8 cellular contexts compared by ENCODE assay signal in the genomic region with DNA sequence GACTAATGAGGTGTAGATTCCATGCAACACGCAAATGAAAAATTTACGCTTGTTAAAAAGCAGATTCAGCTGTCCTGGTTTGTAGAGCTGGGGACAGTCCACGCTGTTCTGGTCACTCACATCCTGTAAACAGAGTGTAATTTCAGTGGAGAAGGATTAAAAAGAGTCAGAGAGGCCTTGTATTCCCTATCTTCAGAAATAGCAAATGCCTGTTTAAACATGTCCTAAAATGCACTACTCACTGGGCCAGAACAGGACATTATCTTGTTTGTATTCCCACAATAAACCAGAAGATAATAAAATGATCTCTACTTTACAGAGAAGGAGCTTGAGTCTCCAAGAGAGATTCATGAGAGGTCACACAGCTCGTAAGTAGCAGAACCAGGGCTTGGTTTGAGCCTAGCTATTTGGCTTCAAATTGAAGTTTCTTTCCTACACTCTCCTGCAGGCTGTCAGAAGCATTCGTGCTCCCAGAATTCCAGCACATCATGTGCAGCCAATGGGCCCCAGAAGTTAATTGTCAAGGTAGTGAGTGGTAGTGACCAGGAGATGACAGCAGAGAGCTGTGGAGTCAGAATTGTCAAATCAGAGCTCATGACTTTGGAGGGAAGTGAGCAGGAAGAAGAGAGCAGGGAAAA.
A peak's percentile ranks its signal among the peaks of the same experiment; 100 is the strongest.
DNase-seq lines count a peak whose midpoint lies in the region; ATAC-seq, FAIRE-seq and TF ChIP-seq lines count a peak whose summit lies in the region.

No MANE protein-coding gene starts in this region.

- no TSS peak for BruUV-seq in IMR-90 (replicated peaks; lab: Mats Ljungman, UMichigan)
- BruUV-seq in MCF 10A (replicated peaks; lab: Mats Ljungman, UMichigan): no TSS peak

- H3K36me3 Mint-ChIP-seq in MCF 10A (ENCODE audit: insufficient read depth, unreplicated experiment): no peaks in the 10 kb centered on the region
- H3K36me3 Mint-ChIP-seq in glutamatergic neuron (ENCODE audit: unreplicated experiment): no peaks in the 10 kb centered on the region

- no peak overlapping the region for H3K4me3 ChIP-seq in IMR-90 (ENCODE audit: insufficient read depth, low read depth, low read length)
- no peak overlapping the region for H3K4me3 ChIP-seq in left lung
- no peak overlapping the region for H3K4me3 ChIP-seq in tibial nerve

- no peak for FAIRE-seq in HTR-8/SVneo (lab: Jason Lieb, UNC)

- no peaks in the 10 kb centered on the region for H3K79me1 ChIP-seq in IMR-90 (ENCODE audit: low read depth in 1 of 2, low read length in 2 of 2)

- peak overlapping the region; percentile 77 for H2AK5ac ChIP-seq in IMR-90 (ENCODE audit: low read depth, low read length)

- H4K91ac ChIP-seq in IMR-90 (ENCODE audit: insufficient read depth, low read depth, low read length): peak overlapping the region; percentile 58; the same call in 1 of the 2 replicates

- H3K4me3 Mint-ChIP-seq in MCF 10A (ENCODE audit: unreplicated experiment) (no peak overlapping the region), glutamatergic neuron (ENCODE audit: unreplicated experiment) (no peak overlapping the region)

- peak overlapping the region; percentile 90 for H2BK5ac ChIP-seq in IMR-90 (ENCODE audit: low read depth, low read length, poor library complexity, severe bottlenecking)

- DNase-seq in IMR-90 (no peak), MCF 10A (ENCODE audit: unreplicated experiment) (no peak), left lung (no peak), tibial nerve (ENCODE audit: low spot score in 2 of 2) (no peak), glutamatergic neuron (no peak), HTR-8/SVneo (ENCODE audit: insufficient read length, low spot score) (no peak), NCI-H146 (lab: John Stamatoyannopoulos, UW) (no peak)

- H4K20me1 ChIP-seq in IMR-90 (ENCODE audit: insufficient read depth, low read length): no peaks in the 10 kb centered on the region

- H4K8ac ChIP-seq in IMR-90 (ENCODE audit: low read depth in 2 of 2, low read length in 2 of 2): peak overlapping the region; percentile 59 to 74; a peak in 3 of 4 replicates

- H3K4ac ChIP-seq in IMR-90 (ENCODE audit: low read depth, low read length): no peak overlapping the region

- peak overlapping the region; percentile 20; the same call in 1 of the 2 replicates for H2BK20ac ChIP-seq in IMR-90 (ENCODE audit: low read depth, low read length)

- H3K27ac Mint-ChIP-seq in MCF 10A (ENCODE audit: low read depth, unreplicated experiment) (no peak overlapping the region), glutamatergic neuron (ENCODE audit: unreplicated experiment) (no peak overlapping the region)

- peak overlapping the region; percentile 65; the same call in 2 of the 3 replicates for H2BK15ac ChIP-seq in IMR-90 (ENCODE audit: low read depth, low read length)

- peak overlapping the region; percentile 51; the same call in 1 of the 2 replicates for H3K9ac ChIP-seq in IMR-90 (ENCODE audit: low read depth, low read length)

- CTCF ChIA-PET in IMR-90 (lab: Yijun Ruan, JAX) (interaction anchor here (1.6 kb wide), 1 partner anchor 44 kb away, joined by 3 read pairs; no protein-coding TSS in a partner anchor), MCF 10A (lab: Yijun Ruan, JAX) (interaction anchor here (0.6 to 2.7 kb wide), 16 partner anchors 10 to 454 kb away, joined by 3 to 13 read pairs (median 4); no protein-coding TSS in a partner anchor)

- peak overlapping the region; percentile 98 for H3K18ac ChIP-seq in IMR-90 (ENCODE audit: low read depth, low read length)

- no peak for TF ChIP-seq POLR2A in IMR-90 (IDR thresholded peaks at IDR 0.05; ENCODE audit: low read depth, low read length)
- TF ChIP-seq POLR2A in tibial nerve (IDR thresholded peaks at IDR 0.05): no peak

- dilution Hi-C loops in IMR-90 (cut with HindIII; ENCODE audit: low sequenced_read_pairs, unreplicated experiment): no loop called here

- H3K4me2 ChIP-seq in IMR-90 (ENCODE audit: low read depth, low read length): no peak overlapping the region

- peak in 1 of 2 donors; percentile 12 for TF ChIP-seq EP300 in tibial nerve (IDR thresholded peaks at IDR 0.05)

- H3K23ac ChIP-seq in IMR-90 (ENCODE audit: low read depth, low read length): no peak overlapping the region

- TF ChIP-seq RAD21 in IMR-90 (IDR thresholded peaks at IDR 0.05; ENCODE audit: low read length): 0 out of 2 replicates have a peak, but pooled peaks have one; percentile 19

- H3K36me3 ChIP-seq in IMR-90 (ENCODE audit: control insufficient read depth, insufficient read depth, low read length) (no peaks in the 10 kb centered on the region), left lung (peaks cover 0 to 28% of the 10 kb centered on the region in 2 donors), tibial nerve (no peaks in the 10 kb centered on the region)

- H3K27me3 Mint-ChIP-seq in MCF 10A (ENCODE audit: insufficient read depth, unreplicated experiment) (no peaks in the 10 kb centered on the region), glutamatergic neuron (ENCODE audit: unreplicated experiment) (peaks cover 2% of the 10 kb centered on the region)

- H4K5ac ChIP-seq in IMR-90 (ENCODE audit: low read depth, low read length): peak overlapping the region; percentile 95

- no peak overlapping the region for H3K56ac ChIP-seq in IMR-90 (ENCODE audit: extremely low read depth, insufficient read depth, low read length)

- POLR2A ChIA-PET in IMR-90 (lab: Charles Lee; ENCODE audit: unreplicated experiment): no interaction called here
- POLR2A ChIA-PET in MCF 10A (lab: Yijun Ruan, JAX): interaction anchor here (0.6 to 1.8 kb wide), 5 partner anchors 13 to 256 kb away, joined by 3 to 9 read pairs (median 4); a partner anchor contains a TSS

- H3K14ac ChIP-seq in IMR-90 (replicated peaks; ENCODE audit: low read depth, low read length): peak overlapping the region; percentile 24

- H3K4me1 ChIP-seq in IMR-90 (ENCODE audit: control insufficient read depth, insufficient read depth, low read length): peaks cover 21% of the 10 kb centered on the region
- no peaks in the 10 kb centered on the region for H3K4me1 ChIP-seq in left lung
- H3K4me1 ChIP-seq in tibial nerve: peaks cover 0 to 39% (median 16%) of the 10 kb centered on the region in 4 donors

- H3K27ac ChIP-seq in IMR-90 (ENCODE audit: insufficient read depth, low read length) (peak overlapping the region; percentile 98; the same call in 1 of the 2 replicates), left lung (peak overlapping the region; percentile 39 to 74), tibial nerve (peak overlapping the region; percentile 31 to 91 (median 79))

- no peak for ATAC-seq in IMR-90 (ENCODE audit: low read depth)
- peak; percentile 20 for ATAC-seq in left lung
- no peak for ATAC-seq in HG03097 (IDR thresholded peaks at IDR 0.05; ENCODE audit: low FRiP score, unreplicated experiment)

- H2AFZ ChIP-seq in IMR-90 (replicated peaks; ENCODE audit: low read length, poor library complexity): no peak overlapping the region

- H2BK120ac ChIP-seq in IMR-90 (ENCODE audit: low read depth, low read length): peak overlapping the region; percentile 36; the same call in 1 of the 2 replicates

- TF ChIP-seq CTCF in IMR-90 (conservative IDR thresholded peaks at IDR 0.05; ENCODE audit: low read depth, low read length): peak; percentile 32; the same call in 1 of the 2 replicates
- TF ChIP-seq CTCF in MCF 10A (IDR thresholded peaks at IDR 0.05; ENCODE audit: unreplicated experiment): peak; percentile 17
- peak in 1 of 2 donors; percentile 9 for TF ChIP-seq CTCF in left lung (IDR thresholded peaks at IDR 0.05)
- TF ChIP-seq CTCF in tibial nerve (IDR thresholded peaks at IDR 0.05): peak in 3 of 5 experiments; percentile 14 to 46 (median 20)
- TF ChIP-seq CTCF in glutamatergic neuron (IDR thresholded peaks at IDR 0.05; ENCODE audit: partially characterized antibody, unreplicated experiment): no peak

- H3K27me3 ChIP-seq in IMR-90 (ENCODE audit: control insufficient read depth, insufficient read depth, low read length) (no peaks in the 10 kb centered on the region), left lung (no peaks in the 10 kb centered on the region), tibial nerve (no peaks in the 10 kb centered on the region)

- no peaks in the 10 kb centered on the region for H3K9me1 ChIP-seq in IMR-90 (ENCODE audit: insufficient read depth, low read length)

- no CpG with 5 or more reads among the region's 5 CpGs for WGBS in IMR-90 (ENCODE audit: extremely low coverage in 2 of 2, insufficient read length in 1 of 2), 2 experiments
- 66 to 69% methylated on average over 5 of the region's 5 CpGs for WGBS in tibial nerve, 2 donors

- intact Hi-C loops in IMR-90 (cut with micrococcal nuclease) (loop anchor here (10.0 kb wide), 1 partner anchor 268 kb away; no protein-coding TSS in a partner anchor), MCF 10A (cut with micrococcal nuclease) (no loop called here), left lung (cut with DNase I) (no loop called here)

- H3K9me3 ChIP-seq in IMR-90 (ENCODE audit: control insufficient read depth, insufficient read depth, low read length): no peaks in the 10 kb centered on the region
- no peaks in the 10 kb centered on the region for H3K9me3 ChIP-seq in left lung
- no peaks in the 10 kb centered on the region for H3K9me3 ChIP-seq in tibial nerve

- no peak overlapping the region for H2AK9ac ChIP-seq in IMR-90 (replicated peaks; ENCODE audit: low read depth, low read length, poor library complexity)

- in situ Hi-C loops in IMR-90 (cut with MboI; ENCODE audit: low sequenced_read_pairs): no loop called here

- H3K9me3 Mint-ChIP-seq in MCF 10A (ENCODE audit: unreplicated experiment) (no peaks in the 10 kb centered on the region), glutamatergic neuron (ENCODE audit: unreplicated experiment) (no peaks in the 10 kb centered on the region)

- H3K4me1 Mint-ChIP-seq in MCF 10A (ENCODE audit: insufficient read depth, unreplicated experiment) (no peaks in the 10 kb centered on the region), glutamatergic neuron (ENCODE audit: low read depth, unreplicated experiment) (no peaks in the 10 kb centered on the region)

TF ChIP-seq in IMR-90, 13 proteins besides CTCF, POLR2A, EP300 and RAD21:
- no peak for TF ChIP-seq RCOR1 (IDR thresholded peaks at IDR 0.05; ENCODE audit: insufficient replicate concordance, low read length)
- peak; percentile 14; the same call in 1 of the 2 replicates for TF ChIP-seq SMC3 (IDR thresholded peaks at IDR 0.05; ENCODE audit: low read depth, low read length)
- no peak for TF ChIP-seq MXI1 (IDR thresholded peaks at IDR 0.05; ENCODE audit: borderline replicate concordance, low read depth, low read length)
- TF ChIP-seq, protein P1, sequence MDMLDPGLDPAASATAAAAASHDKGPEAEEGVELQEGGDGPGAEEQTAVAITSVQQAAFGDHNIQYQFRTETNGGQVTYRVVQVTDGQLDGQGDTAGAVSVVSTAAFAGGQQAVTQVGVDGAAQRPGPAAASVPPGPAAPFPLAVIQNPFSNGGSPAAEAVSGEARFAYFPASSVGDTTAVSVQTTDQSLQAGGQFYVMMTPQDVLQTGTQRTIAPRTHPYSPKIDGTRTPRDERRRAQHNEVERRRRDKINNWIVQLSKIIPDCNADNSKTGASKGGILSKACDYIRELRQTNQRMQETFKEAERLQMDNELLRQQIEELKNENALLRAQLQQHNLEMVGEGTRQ (IDR thresholded peaks at IDR 0.05; ENCODE audit: low read depth, low read length): no peak
- TF ChIP-seq MAZ (IDR thresholded peaks at IDR 0.05; ENCODE audit: borderline replicate concordance, low read depth, low read length): no peak
